In genomic region chr7:87152897-87153641, GRCh38 we compare ENCODE assay signal across 8 cellular contexts. TPM values are rescaled to one million over a fixed set of nuclear protein-coding genes. Genes with fewer than 3 reads are reported as not detected.
A peak's percentile ranks its signal among the peaks of the same experiment; 100 is the strongest.
DNase-seq lines count a peak whose midpoint lies in the region; ATAC-seq and TF ChIP-seq lines count a peak whose summit lies in the region.

No MANE protein-coding gene starts in this region.

- peak overlapping the region; percentile 11 for H2AFZ ChIP-seq in hepatocyte

- H3K9me2 ChIP-seq in hepatocyte (replicated peaks; ENCODE audit: insufficient read depth): no peaks in the 10 kb centered on the region

- POLR2A ChIA-PET in AG04450 (lab: Yijun Ruan, JAX): interaction anchor here (0.6 to 1.5 kb wide), 9 partner anchors 16 to 262 kb away, joined by 3 to 39 read pairs (median 4); partner anchors contain the start of gene TMEM243

- no peak for DNase-seq in AG04450 (ENCODE audit: low read depth, low spot score)
- peak; percentile 22 for DNase-seq in RPMI7951 (ENCODE audit: low read depth)
- peak; percentile 3 for DNase-seq in amniotic stem cell (lab: John Stamatoyannopoulos, UW)
- peak; percentile 53 for DNase-seq in hepatocyte (ENCODE audit: low spot score)
- peak; percentile 34 for DNase-seq in putamen (ENCODE audit: low spot score)
- no peak for DNase-seq in NCI-H446 (lab: John Stamatoyannopoulos, UW)

- H3K4me3 ChIP-seq in AG04450 (ENCODE audit: low read depth, low read length): peak overlapping the region; percentile 81
- H3K4me3 ChIP-seq in hepatocyte: peak overlapping the region; percentile 38

- peaks cover 13% of the 10 kb centered on the region for H3K4me1 ChIP-seq in hepatocyte (ENCODE audit: insufficient read depth)

- WGBS in hepatocyte (ENCODE audit: low lambda C conversion rate, missing lambda C conversion rate): under 1% methylated on average over 23 of the region's 25 CpGs

- peaks cover 42% of the 10 kb centered on the region for H4K20me1 ChIP-seq in hepatocyte (ENCODE audit: insufficient read depth, poor library complexity, severe bottlenecking)

- no peaks in the 10 kb centered on the region for H3K36me3 ChIP-seq in hepatocyte (replicated peaks; ENCODE audit: insufficient read depth, low read depth)

- CTCF ChIA-PET in AG04450 (lab: Charles Lee): interaction anchor here (0.9 to 2.2 kb wide), 6 partner anchors 21 to 263 kb away, joined by 3 to 8 read pairs (median 6); no protein-coding TSS in a partner anchor

- ATAC-seq in GM18873 (IDR thresholded peaks at IDR 0.05; ENCODE audit: low FRiP score, unreplicated experiment) (peak; percentile 10), HG03139 (IDR thresholded peaks at IDR 0.05; ENCODE audit: unreplicated experiment) (peak; percentile 7)

- H3K4me2 ChIP-seq in hepatocyte: peak overlapping the region; percentile 79

- TF ChIP-seq CTCF in AG04450 (IDR thresholded peaks at IDR 0.05; ENCODE audit: low read depth, low read length) (no peak), hepatocyte (IDR thresholded peaks at IDR 0.05; ENCODE audit: poor library complexity) (no peak)

- H3K27me3 ChIP-seq in AG04450 (ENCODE audit: control insufficient read depth, insufficient read depth, low read length) (no peaks in the 10 kb centered on the region), hepatocyte (no peaks in the 10 kb centered on the region)

- H3K9me3 ChIP-seq in AG04450 (ENCODE audit: control insufficient read depth, insufficient read depth, low read length) (no peaks in the 10 kb centered on the region), hepatocyte (ENCODE audit: low read depth) (no peaks in the 10 kb centered on the region)

- H3K79me2 ChIP-seq in hepatocyte: peaks cover 50% of the 10 kb centered on the region

- H3K27ac ChIP-seq in AG04450 (ENCODE audit: low read depth, low read length): peak overlapping the region; percentile 96
- H3K27ac ChIP-seq in hepatocyte: peak overlapping the region; percentile 98

RNA-seq across cellular contexts. Expression of gene DMTF1, which starts 0.8 kb away (rescaled TPM):
- polyA plus RNA-seq in AG04450 (2011; rRNA removed) (95.7 and 134 TPM in 2 replicates), hepatocyte (37.8 and 42.5 TPM in 2 replicates)
- 81.6 and 146 TPM in 2 replicates for polyA minus RNA-seq in AG04450 (2011; rRNA and poly(A)+ RNA removed)
- 25.9 and 53.5 TPM in 2 replicates for total RNA-seq in RPMI7951 (2014; rRNA removed; shearing (Covaris generic))
- total RNA-seq in hepatocyte: 74.3 and 75.1 TPM in 2 replicates

Comparison
In these comparisons a context has a peak if more than half of its experiments do, and no peak if none do; other contexts are left out.
1. DNase-seq: peak in RPMI7951 (single experiment), amniotic stem cell (single experiment), hepatocyte (single experiment) and putamen (single experiment); none in AG04450 (single experiment) and NCI-H446 (0 of 2).